8 cellular contexts compared by ENCODE assay signal in genomic region chr10:110008518-110009339, GRCh38. TPM values are rescaled to one million over a fixed set of nuclear protein-coding genes. Genes with fewer than 3 reads are reported as not detected.
DNase-seq lines count a peak whose midpoint lies in the region; ATAC-seq and TF ChIP-seq lines count a peak whose summit lies in the region.

No MANE protein-coding gene starts in this region.

- H3K4me3 ChIP-seq in SK-N-SH (ENCODE audit: low read depth in 2 of 2, low read length in 1 of 2): peak overlapping the region; percentile 72 to 89

- TF ChIP-seq CTCF in SK-N-SH (IDR thresholded peaks at IDR 0.05): no peak

- peak overlapping the region; percentile 68 to 94 for H3K27ac ChIP-seq in SK-N-SH (ENCODE audit: low read depth in 2 of 2, low read length in 1 of 2)

- no peaks in the 10 kb centered on the region for H3K9me3 ChIP-seq in SK-N-SH

- peaks cover 23% of the 10 kb centered on the region; the same call in 1 of the 2 replicates for H4K20me1 ChIP-seq in SK-N-SH (ENCODE audit: insufficient read depth)

- peaks cover 10% of the 10 kb centered on the region for H3F3A ChIP-seq in SK-N-SH (replicated peaks; ENCODE audit: insufficient read depth)

- H3K4me2 ChIP-seq in SK-N-SH: peak overlapping the region; percentile 82

- peaks cover 56% of the 10 kb centered on the region for H3K79me2 ChIP-seq in SK-N-SH (ENCODE audit: insufficient read depth)

- CTCF ChIA-PET in SK-N-SH (lab: Yijun Ruan, JAX): interaction anchor here (1.0 kb wide), 2 partner anchors 42 to 124 kb away, joined by 3 to 7 read pairs; no protein-coding TSS in a partner anchor

- H3K27me3 ChIP-seq in SK-N-SH (ENCODE audit: insufficient read depth): no peaks in the 10 kb centered on the region

- POLR2A ChIA-PET in SK-N-SH (lab: Yijun Ruan, JAX): interaction anchor here (0.5 to 2.7 kb wide), 3 partner anchors 32 to 201 kb away, joined by 3 to 13 read pairs (median 4); no protein-coding TSS in a partner anchor

- peak overlapping the region; percentile 92; the same call in 1 of the 2 replicates for H2AFZ ChIP-seq in SK-N-SH (ENCODE audit: low read depth)

- ATAC-seq in GM18867 (IDR thresholded peaks at IDR 0.05; ENCODE audit: unreplicated experiment) (peak; percentile 31), HG03432 (IDR thresholded peaks at IDR 0.05; ENCODE audit: unreplicated experiment) (peak; percentile 14), HG02870 (IDR thresholded peaks at IDR 0.05; ENCODE audit: unreplicated experiment) (no peak)

- WGBS in SK-N-SH (ENCODE audit: low lambda C conversion rate): 24% methylated on average over 17 of the region's 30 CpGs

- peaks cover 34 to 35% of the 10 kb centered on the region in 2 experiments; a peak in 3 of 4 replicates for H3K4me1 ChIP-seq in SK-N-SH (ENCODE audit: control insufficient read depth in 1 of 2, insufficient read depth in 2 of 2, low read depth in 1 of 2, low read length in 1 of 2)

- TF ChIP-seq RAD21 in SK-N-SH (IDR thresholded peaks at IDR 0.05; ENCODE audit: low read length): peak; percentile 9; the same call in 1 of the 2 replicates

- no peaks in the 10 kb centered on the region for H3K9me2 ChIP-seq in SK-N-SH

- H3K36me3 ChIP-seq in SK-N-SH (replicated peaks in 1 of 2; ENCODE audit: control insufficient read depth in 1 of 2, insufficient read depth in 2 of 2, low read length in 1 of 2): peaks cover 0 to 3% of the 10 kb centered on the region in 2 experiments

- peak overlapping the region; percentile 91 for H3K9ac ChIP-seq in SK-N-SH

- DNase-seq in SK-N-SH (peak; percentile 25), astrocyte of the hippocampus (ENCODE audit: low read depth, low spot score) (peak; percentile 39), iPS-NIHi11 (ENCODE audit: low spot score) (peak; percentile 45), GM19240 (ENCODE audit: insufficient read length, low spot score) (no peak)
- peak; percentile 18 for DNase-seq in stimulated activated CD4-positive, alpha-beta T cell treated with anti-CD3 and anti-CD28 coated beads, Interleukin-2, amount 100 ng/mL, for 4 hours (ENCODE audit: low read depth)

- no peak for TF ChIP-seq EP300 in SK-N-SH (IDR thresholded peaks at IDR 0.05; ENCODE audit: borderline replicate concordance in 1 of 2, low read depth in 1 of 2, low read length in 1 of 2)

TF ChIP-seq in SK-N-SH, 30 proteins besides CTCF, POLR2A, EP300 and RAD21:
- no peak for TF ChIP-seq FOSL2 (IDR thresholded peaks at IDR 0.05; ENCODE audit: borderline replicate concordance, low read depth)
- no peak for TF ChIP-seq TCF12 (IDR thresholded peaks at IDR 0.05)
- no peak for TF ChIP-seq FOXJ3 (CRISPR knock-in tag; IDR thresholded peaks at IDR 0.05)
- no peak for TF ChIP-seq RFX5 (IDR thresholded peaks at IDR 0.05; ENCODE audit: low read length)
- TF ChIP-seq FOXM1 (IDR thresholded peaks at IDR 0.05; ENCODE audit: low read depth): no peak
- peak; percentile 16; the same call in 1 of the 2 replicates for TF ChIP-seq MXI1 (IDR thresholded peaks at IDR 0.05; ENCODE audit: low read depth, low read length)
- no peak; the same call in 1 of the 2 replicates for TF ChIP-seq ELF1 (IDR thresholded peaks at IDR 0.05)

RNA-seq across cellular contexts. Expression of gene ADD3, which starts 0.9 kb away (rescaled TPM):
- 27.6 and 144 TPM in 2 replicates for polyA plus RNA-seq in SK-N-SH (2012; rRNA removed)
- 39.2 and 59.7 TPM in 2 replicates for polyA plus RNA-seq in SK-N-SH (2012; cell fraction: cytosol; rRNA removed)
- polyA plus RNA-seq in SK-N-SH (2012; cell fraction: nucleus; rRNA removed): 26.9 and 74.1 TPM in 2 replicates
